Comparison of ENCODE assay signal across 21 cellular contexts in genomic region chr14:102749393-102749792, GRCh38. TPM values are rescaled to one million over a fixed set of nuclear protein-coding genes. Genes with fewer than 3 reads are reported as not detected.
DNase-seq lines count a peak whose midpoint lies in the region; ATAC-seq and TF ChIP-seq lines count a peak whose summit lies in the region.
"Had no signal": no experiment of that assay in that cellular context is flagged by ENCODE, and none has a peak within 500 bp of the region (broad histone marks: within the 10 kb centered on the region; RNA-seq: fewer than 3 reads in every experiment).

No MANE protein-coding gene starts in this region.

- peak overlapping the region; percentile 21 for H3K9ac ChIP-seq in NT2/D1 (ENCODE audit: insufficient read length, low read depth)

- H3K9me2 ChIP-seq in GM23338 (ENCODE audit: insufficient read depth) (no peaks in the 10 kb centered on the region), OCI-LY7 (ENCODE audit: insufficient read depth, low read length) (no peaks in the 10 kb centered on the region)

- H3K4me3 ChIP-seq in GM23338 (no peak overlapping the region), NT2/D1 (ENCODE audit: insufficient read length, low read depth) (no peak overlapping the region), OCI-LY7 (ENCODE audit: low read depth, low read length, poor library complexity, severe bottlenecking) (no peak overlapping the region)
- H3K4me3 ChIP-seq: left ventricle myocardium inferior, MG63, ovary, Peyer's patch, SJCRH30, tibial nerve had no signal

- CTCF ChIA-PET in OCI-LY7 (lab: Charles Lee; ENCODE audit: unreplicated experiment) = no interaction called here

- no peak overlapping the region for H2AFZ ChIP-seq in GM23338
- no peak overlapping the region for H2AFZ ChIP-seq in OCI-LY7 (ENCODE audit: low read length)

- 0 out of 2 replicates have a peak, but pooled peaks cover 4% of the 10 kb centered on the region for H3F3A ChIP-seq in GM23338 (replicated peaks; ENCODE audit: low read depth)

- H3K36me3 ChIP-seq in GM23338 (ENCODE audit: insufficient read depth) = no peaks in the 10 kb centered on the region
- peaks cover 20% of the 10 kb centered on the region for H3K36me3 ChIP-seq in NT2/D1 (ENCODE audit: insufficient read depth, insufficient read length, low read length)
- no peaks in the 10 kb centered on the region for H3K36me3 ChIP-seq in OCI-LY7 (ENCODE audit: insufficient read depth, low read length)
- H3K36me3 ChIP-seq: left ventricle myocardium inferior, MG63, ovary, SJCRH30 had no signal

- H3K4me2 ChIP-seq in GM23338 (no peak overlapping the region), OCI-LY7 (ENCODE audit: low read length) (no peak overlapping the region)

- POLR2A ChIA-PET in OCI-LY7 (lab: Charles Lee) = no interaction called here

- H3K27me3 Mint-ChIP-seq in GM23338 (ENCODE audit: insufficient read depth, low read depth, poor library complexity) = peaks cover 11% of the 10 kb centered on the region
- H3K27me3 Mint-ChIP-seq: activated B cell treated with CpG ODN at 0.5 μM for 24 hours; CD4-positive, alpha-beta memory T cell; naive B cell had no signal

- H3K27ac Mint-ChIP-seq in GM23338 = 0 out of 2 replicates have a peak overlapping the region, but pooled peaks have one; percentile 65
- H3K27ac Mint-ChIP-seq: activated B cell treated with CpG ODN at 0.5 μM for 24 hours; activated naive CD4-positive, alpha-beta T cell treated with anti-CD3 and anti-CD28 coated beads for 36 hours; activated T-cell treated with anti-CD3 and anti-CD28 coated beads, Interleukin-2, amount 50 U/mL, for 72 hours; CD4-positive, alpha-beta memory T cell had no signal

- H4K20me1 ChIP-seq in GM23338 (replicated peaks; ENCODE audit: insufficient read depth) = no peaks in the 10 kb centered on the region
- H4K20me1 ChIP-seq in OCI-LY7 (ENCODE audit: insufficient read depth, low read length) = no peaks in the 10 kb centered on the region

- peaks cover 3% of the 10 kb centered on the region; the same call in 2 of the 3 replicates for H3K36me3 Mint-ChIP-seq in GM23338 (ENCODE audit: low read depth)
- H3K36me3 Mint-ChIP-seq: brain; CD4-positive, alpha-beta memory T cell; naive B cell had no signal

- peak; percentile 69 for ATAC-seq in GM23338
- ATAC-seq: activated T-cell treated with anti-CD3 and anti-CD28 coated beads, Interleukin-2, amount 50 U/mL, for 72 hours; HCT116 had no signal

- H3K9me3 ChIP-seq in NT2/D1 (ENCODE audit: insufficient read depth, low read length) (no peaks in the 10 kb centered on the region), OCI-LY7 (ENCODE audit: low read length) (no peaks in the 10 kb centered on the region)
- H3K9me3 ChIP-seq: left ventricle myocardium inferior, MG63, ovary, Peyer's patch, SJCRH30, tibial nerve had no signal

- H3K4me1 ChIP-seq in GM23338 (ENCODE audit: insufficient read depth) (peaks cover 4% of the 10 kb centered on the region; the same call in 1 of the 2 replicates), NT2/D1 (ENCODE audit: insufficient read depth, insufficient read length) (peaks cover 18% of the 10 kb centered on the region), OCI-LY7 (ENCODE audit: insufficient read depth, low read length, poor library complexity, severe bottlenecking) (no peaks in the 10 kb centered on the region)
- H3K4me1 ChIP-seq: left ventricle myocardium inferior, Peyer's patch, SJCRH30, tibial nerve had no signal

- DNase-seq in NCI-H187 (lab: John Stamatoyannopoulos, UW) (peak; percentile 37 to 45), NCI-H187 treated with DMSO at 0.1 percent for 48 hours (lab: John Stamatoyannopoulos, UW) (no peak), GM23338 (ENCODE audit: low spot score) (peak; percentile 67), NT2/D1 (ENCODE audit: low read depth, low spot score) (no peak), myocyte (ENCODE audit: low read depth) (peak; percentile 27), NCI-H2081 (lab: John Stamatoyannopoulos, UW) (no peak), retina (no peak), OCI-LY7 (ENCODE audit: low spot score) (no peak)
- DNase-seq: activated B cell treated with CpG ODN at 0.5 μM for 24 hours; activated naive CD4-positive, alpha-beta T cell treated with anti-CD3 and anti-CD28 coated beads for 36 hours; activated T-cell treated with anti-CD3 and anti-CD28 coated beads, Interleukin-2, amount 50 U/mL, for 72 hours; CD4-positive, alpha-beta memory T cell; left ventricle myocardium inferior; MG63; naive B cell; ovary; Peyer's patch; SJCRH30 had no signal

- H3K9me3 Mint-ChIP-seq in GM23338 = no peaks in the 10 kb centered on the region
- H3K9me3 Mint-ChIP-seq: activated B cell treated with CpG ODN at 0.5 μM for 24 hours; activated naive CD4-positive, alpha-beta T cell treated with anti-CD3 and anti-CD28 coated beads for 36 hours; activated T-cell treated with anti-CD3 and anti-CD28 coated beads, Interleukin-2, amount 50 U/mL, for 72 hours; brain; naive B cell had no signal

- H3K4me1 Mint-ChIP-seq in GM23338 = peaks cover 15% of the 10 kb centered on the region

- intact Hi-C loops in OCI-LY7 (cut with micrococcal nuclease; ENCODE audit: unreplicated experiment) = no loop called here

- H3K27me3 ChIP-seq in GM23338 (ENCODE audit: insufficient read depth) (no peaks in the 10 kb centered on the region), NT2/D1 (ENCODE audit: insufficient read depth, insufficient read length) (no peaks in the 10 kb centered on the region)
- H3K27me3 ChIP-seq: MG63, ovary, Peyer's patch, SJCRH30, tibial nerve had no signal

- no peak for TF ChIP-seq CTCF in GM23338 (conservative IDR thresholded peaks at IDR 0.05; ENCODE audit: low read depth in 2 of 2)
- TF ChIP-seq CTCF in OCI-LY7 (conservative IDR thresholded peaks at IDR 0.05; ENCODE audit: low read length) = no peak

- H3K79me2 ChIP-seq in GM23338 (replicated peaks; ENCODE audit: insufficient read depth) (no peaks in the 10 kb centered on the region), OCI-LY7 (ENCODE audit: insufficient read depth, low read depth, low read length) (no peaks in the 10 kb centered on the region)

- H3K27ac ChIP-seq in GM23338 (ENCODE audit: low read depth) = peak overlapping the region; percentile 55
- H3K27ac ChIP-seq in OCI-LY7 (ENCODE audit: low read depth, low read length, poor library complexity, severe bottlenecking) = no peak overlapping the region
- H3K27ac ChIP-seq: left ventricle myocardium inferior, ovary, Peyer's patch, SJCRH30, tibial nerve had no signal

- BruUV-seq in OCI-LY7 (replicated peaks; lab: Mats Ljungman, UMichigan) = no TSS peak

- no peak overlapping the region for H3K4me3 Mint-ChIP-seq in GM23338
- H3K4me3 Mint-ChIP-seq: activated B cell treated with CpG ODN at 0.5 μM for 24 hours; activated naive CD4-positive, alpha-beta T cell treated with anti-CD3 and anti-CD28 coated beads for 36 hours; activated T-cell treated with anti-CD3 and anti-CD28 coated beads, Interleukin-2, amount 50 U/mL, for 72 hours; CD4-positive, alpha-beta memory T cell had no signal

TF ChIP-seq in GM23338, 12 proteins besides CTCF, POLR2A, EP300 and RAD21 (continues in another document):
- TF ChIP-seq ZNF114 (CRISPR knock-in tag; IDR thresholded peaks at IDR 0.05) = no peak

RNA-seq across cellular contexts. Expression of gene TRAF3, which starts 27.9 kb away (rescaled TPM):
- total RNA-seq in GM23338 (2014; rRNA removed; shearing (Covaris generic)) = 9.3 and 10.8 TPM in 2 replicates
- polyA plus RNA-seq in GM23338 (2016; fragmentation: Nextera tagmentation; extraction: Ambion mirVana) = 3.5 and 3.7 TPM in 2 replicates
- total RNA-seq in myocyte = 11.8 and 13.9 TPM in 2 replicates
- 10.8 TPM for polyA plus RNA-seq in myocyte (2012)
- 0.59 and 0.82 TPM in 2 replicates for total RNA-seq in OCI-LY7 (2014; rRNA removed; shearing (Covaris generic))
- 1.5 and 2.9 TPM in 2 replicates for total RNA-seq in OCI-LY7 (2022)

Comparison
In these comparisons a context has a peak if more than half of its experiments do, and no peak if none do; other contexts are left out.
1. DNase-seq: peak in NCI-H187 (2 of 2), GM23338 (single experiment) and myocyte (single experiment); none in NCI-H187 treated with DMSO at 0.1 percent for 48 hours (single experiment), NT2/D1 (single experiment), NCI-H2081 (0 of 2), retina (single experiment) and OCI-LY7 (single experiment).